Comparison of ENCODE assay signal across 8 cellular contexts in the genomic region with DNA sequence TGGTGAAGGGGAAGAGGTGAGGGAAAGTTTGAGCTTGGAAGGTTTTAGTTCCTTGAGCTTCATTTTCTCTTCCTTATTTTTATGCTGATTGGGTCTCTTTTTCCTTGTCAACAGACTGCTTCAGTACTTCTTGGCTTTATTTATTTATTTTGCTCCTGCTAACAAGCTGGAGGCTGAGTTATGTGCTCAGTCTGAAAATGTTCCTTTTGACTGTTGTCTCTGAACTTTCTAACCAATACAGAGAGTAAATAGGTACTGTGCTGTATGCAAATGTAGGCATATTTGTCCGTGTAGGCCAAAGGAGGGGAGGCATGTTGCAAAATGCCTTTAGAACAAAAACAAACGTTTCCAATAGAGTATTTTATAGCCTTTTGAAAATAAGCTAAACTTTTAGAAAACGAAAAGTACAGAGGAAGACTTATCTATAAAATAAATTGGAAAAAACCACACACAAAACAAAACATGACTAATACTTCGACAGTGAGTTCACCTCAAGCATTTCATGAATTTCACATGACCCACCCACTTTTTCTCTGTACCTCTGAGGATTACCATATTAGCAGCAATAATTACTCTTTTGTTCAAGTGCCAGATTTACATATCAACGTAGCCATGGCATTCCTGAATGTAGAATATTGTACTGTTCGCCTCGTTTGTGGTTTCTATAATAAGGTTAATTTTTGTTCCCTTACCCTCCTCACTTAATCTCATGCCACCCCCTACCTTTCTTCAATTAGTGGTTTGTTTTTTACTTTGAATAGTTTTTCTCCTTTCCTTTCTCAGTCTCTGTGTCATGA. TPM values are rescaled to one million over a fixed set of nuclear protein-coding genes. Genes with fewer than 3 reads are reported as not detected.
DNase-seq lines count a peak whose midpoint lies in the region; ATAC-seq and TF ChIP-seq lines count a peak whose summit lies in the region.

No MANE protein-coding gene starts in this region.

- H3K79me2 ChIP-seq in GM23248 (ENCODE audit: insufficient read depth) (no peaks in the 10 kb centered on the region), hepatocyte (no peaks in the 10 kb centered on the region)

- H3K9me2 ChIP-seq in GM23248 (ENCODE audit: insufficient read depth) (no peaks in the 10 kb centered on the region; the same call in 1 of the 2 replicates), hepatocyte (replicated peaks; ENCODE audit: insufficient read depth) (no peaks in the 10 kb centered on the region)

- H2AFZ ChIP-seq in GM23248 (peak overlapping the region; percentile 70), hepatocyte (peak overlapping the region; percentile 40)

- DNase-seq in Caki2 (ENCODE audit: low read depth) (peak; percentile 27), GM23248 (peak; percentile 65), RPMI8226 (peak; percentile 34), hepatocyte (ENCODE audit: low spot score) (no peak), NCI-H1092 treated with DMSO at 0.1 percent for 48 hours (lab: John Stamatoyannopoulos, UW) (no peak)
- DNase-seq in NK-92 treated with Interleukin-12 subunit alpha and Interleukin-12 subunit beta, amount 100 ng/mL, for 24 hours (lab: John Stamatoyannopoulos, UW): no peak

- H3K27ac ChIP-seq in GM23248 (no peak overlapping the region; the same call in 1 of the 2 replicates), hepatocyte (peak overlapping the region; percentile 37)

- H3F3A ChIP-seq in GM23248 (ENCODE audit: insufficient read depth): peaks cover 9% of the 10 kb centered on the region; the same call in 1 of the 2 replicates

- peaks cover 14% of the 10 kb centered on the region for H3K4me1 ChIP-seq in GM23248 (ENCODE audit: insufficient read depth)
- no peaks in the 10 kb centered on the region for H3K4me1 ChIP-seq in hepatocyte (ENCODE audit: insufficient read depth)

- no peak for TF ChIP-seq CTCF in hepatocyte (IDR thresholded peaks at IDR 0.05; ENCODE audit: poor library complexity)

- ATAC-seq in HG03175 (IDR thresholded peaks at IDR 0.05; ENCODE audit: unreplicated experiment): no peak
- ATAC-seq in HG03460 (IDR thresholded peaks at IDR 0.05; ENCODE audit: unreplicated experiment): no peak

- H4K20me1 ChIP-seq in GM23248 (ENCODE audit: insufficient read depth): no peaks in the 10 kb centered on the region
- no peaks in the 10 kb centered on the region for H4K20me1 ChIP-seq in hepatocyte (ENCODE audit: insufficient read depth, poor library complexity, severe bottlenecking)

- H3K36me3 ChIP-seq in GM23248 (ENCODE audit: low read depth) (no peaks in the 10 kb centered on the region), hepatocyte (replicated peaks; ENCODE audit: insufficient read depth, low read depth) (no peaks in the 10 kb centered on the region)

- H3K27me3 ChIP-seq in GM23248 (replicated peaks; ENCODE audit: insufficient read depth): no peaks in the 10 kb centered on the region
- H3K27me3 ChIP-seq in hepatocyte: no peaks in the 10 kb centered on the region

- H3K9ac ChIP-seq in GM23248: no peak overlapping the region

- H3K9me3 ChIP-seq in GM23248 (ENCODE audit: low read depth): no peaks in the 10 kb centered on the region
- no peaks in the 10 kb centered on the region for H3K9me3 ChIP-seq in hepatocyte (ENCODE audit: low read depth)

- peak overlapping the region; percentile 52 for H3K4me2 ChIP-seq in GM23248 (ENCODE audit: unreplicated experiment)
- no peak overlapping the region for H3K4me2 ChIP-seq in hepatocyte

- WGBS in GM23248 (ENCODE audit: low coverage in 1 of 2, low lambda C conversion rate in 2 of 2, missing lambda C conversion rate in 2 of 2), 2 experiments: 53 to 56% methylated on average over 7 of the region's 7 CpGs
- WGBS in hepatocyte (ENCODE audit: low lambda C conversion rate, missing lambda C conversion rate): 63% methylated on average over 7 of the region's 7 CpGs

- H3K4me3 ChIP-seq in GM23248 (no peak overlapping the region), hepatocyte (no peak overlapping the region)

- in situ Hi-C loops in Caki2 (cut with HindIII; ENCODE audit: low pct_unique_long_range_greater_than_20kb, low sequenced_read_pairs): no loop called here
- in situ Hi-C loops in GM23248 (cut with MboI): no loop called here

RNA-seq across cellular contexts. Expression of gene CREBL2, which starts 4.7 kb away (rescaled TPM):
- 9.6 and 16.0 TPM in 2 replicates for total RNA-seq in Caki2 (2014; rRNA removed; shearing (Covaris generic); ENCODE audit: low replicate concordance)
- total RNA-seq in GM23248 (2014; rRNA removed; shearing (Covaris generic)): 38.4 and 41.4 TPM in 2 replicates
- polyA plus RNA-seq in GM23248 (2016; fragmentation: Nextera tagmentation; extraction: Ambion mirVana): 23.4 and 25.4 TPM in 2 replicates
- total RNA-seq in hepatocyte: 19.0 and 19.4 TPM in 2 replicates
- polyA plus RNA-seq in hepatocyte: 7.2 and 11.4 TPM in 2 replicates

RNA-seq across cellular contexts. Expression of gene DUSP16, which starts 44.3 kb away (rescaled TPM):
- total RNA-seq in Caki2 (2014; rRNA removed; shearing (Covaris generic); ENCODE audit: low replicate concordance): 9.9 and 10.2 TPM in 2 replicates
- total RNA-seq in GM23248 (2014; rRNA removed; shearing (Covaris generic)): 2.8 and 3.0 TPM in 2 replicates
- polyA plus RNA-seq in GM23248 (2016; fragmentation: Nextera tagmentation; extraction: Ambion mirVana) (0.74 and 1.1 TPM in 2 replicates), hepatocyte (13.4 and 14.3 TPM in 2 replicates)
- 74.1 and 78.0 TPM in 2 replicates for total RNA-seq in hepatocyte

Comparison
In these comparisons a context has a peak if more than half of its experiments do, and no peak if none do; other contexts are left out.
1. DNase-seq: peak in Caki2 (single experiment), GM23248 (single experiment) and RPMI8226 (single experiment); none in hepatocyte (single experiment), NCI-H1092 treated with DMSO at 0.1 percent for 48 hours (single experiment) and NK-92 treated with Interleukin-12 subunit alpha and Interleukin-12 subunit beta, amount 100 ng/mL, for 24 hours (single experiment).